In the genomic region with DNA sequence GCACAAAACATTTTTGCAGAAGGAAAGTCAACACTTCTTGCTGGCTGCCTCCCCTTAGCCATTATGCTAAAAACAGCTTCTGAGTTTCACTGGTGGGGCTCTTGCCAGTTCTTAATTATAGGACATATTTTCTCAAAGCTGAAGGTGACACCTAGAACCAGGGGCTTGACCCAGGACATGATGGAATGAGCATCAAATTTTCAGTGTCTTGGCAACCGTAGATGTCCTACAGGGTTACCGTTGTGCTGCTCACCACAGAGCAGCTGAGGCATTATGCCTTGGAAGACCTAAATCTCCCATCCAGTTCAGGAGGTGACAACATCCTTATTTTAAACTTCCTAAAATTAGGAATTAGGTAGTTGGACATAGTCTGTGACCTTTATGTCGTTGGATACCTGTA, we compare ENCODE assay signal across 14 cellular contexts. TPM values are rescaled to one million over a fixed set of nuclear protein-coding genes. Genes with fewer than 3 reads are reported as not detected.
DNase-seq lines count a peak whose midpoint lies in the region; ATAC-seq and TF ChIP-seq lines count a peak whose summit lies in the region.
"Had no signal": no experiment of that assay in that cellular context is flagged by ENCODE, and none has a peak within 500 bp of the region (broad histone marks: within the 10 kb centered on the region; RNA-seq: fewer than 3 reads in every experiment).

No MANE protein-coding gene starts in this region.

- peak overlapping the region; percentile 100 for H3K27ac Mint-ChIP-seq in activated naive CD4-positive, alpha-beta T cell treated with anti-CD3 and anti-CD28 coated beads, Interleukin-2, amount 50 U/mL, for 24 hours
- peak overlapping the region; percentile 95 for H3K27ac Mint-ChIP-seq in activated T-helper 17 cell treated with anti-CD3 and anti-CD28 coated beads, Interleukin-2, amount 50 U/mL, for 72 hours
- H3K27ac Mint-ChIP-seq in memory B cell: peak overlapping the region; percentile 89
- H3K27ac Mint-ChIP-seq: brain, H9 had no signal

- ATAC-seq in activated T-helper 17 cell treated with anti-CD3 and anti-CD28 coated beads, Interleukin-2, amount 50 U/mL, for 72 hours (replicated peaks): no peak
- ATAC-seq in memory B cell (ENCODE audit: low read depth) (no peak), upper lobe of left lung (ENCODE audit: low FRiP score in 2 of 2) (no peak), HG03432 (IDR thresholded peaks at IDR 0.05; ENCODE audit: unreplicated experiment) (no peak), HG02571 (IDR thresholded peaks at IDR 0.05; ENCODE audit: unreplicated experiment) (no peak)

- H3K4me1 ChIP-seq in upper lobe of left lung: peaks cover 5 to 15% (median 7%) of the 10 kb centered on the region in 4 donors

- WGBS in upper lobe of left lung, 2 donors: 73% methylated on average over 3 of the region's 3 CpGs

- peak overlapping the region; percentile 2 to 81 (median 66) for H3K27ac ChIP-seq in upper lobe of left lung
- H3K27ac ChIP-seq: ovary had no signal

- H3K36me3 Mint-ChIP-seq in activated naive CD4-positive, alpha-beta T cell treated with anti-CD3 and anti-CD28 coated beads, Interleukin-2, amount 50 U/mL, for 24 hours: no peaks in the 10 kb centered on the region
- H3K36me3 Mint-ChIP-seq in activated T-helper 17 cell treated with anti-CD3 and anti-CD28 coated beads, Interleukin-2, amount 50 U/mL, for 72 hours (ENCODE audit: low read depth): no peaks in the 10 kb centered on the region
- no peaks in the 10 kb centered on the region for H3K36me3 Mint-ChIP-seq in memory B cell

- no peak for TF ChIP-seq CTCF in upper lobe of left lung (IDR thresholded peaks at IDR 0.05)

- peak overlapping the region in 2 of 4 donors; percentile 42 to 44 for H3K4me3 ChIP-seq in upper lobe of left lung
- H3K4me3 ChIP-seq: ovary had no signal

- H3K36me3 ChIP-seq in upper lobe of left lung: peaks cover 0 to 15% (median 0%) of the 10 kb centered on the region in 4 donors
- H3K36me3 ChIP-seq: ovary had no signal

- H3K4me1 Mint-ChIP-seq in activated naive CD4-positive, alpha-beta T cell treated with anti-CD3 and anti-CD28 coated beads, Interleukin-2, amount 50 U/mL, for 24 hours: peaks cover 56% of the 10 kb centered on the region
- H3K4me1 Mint-ChIP-seq in activated T-helper 17 cell treated with anti-CD3 and anti-CD28 coated beads, Interleukin-2, amount 50 U/mL, for 72 hours: peaks cover 7% of the 10 kb centered on the region
- H3K4me1 Mint-ChIP-seq in memory B cell: peaks cover 14% of the 10 kb centered on the region
- H3K4me1 Mint-ChIP-seq: brain had no signal

- DNase-seq in activated naive CD4-positive, alpha-beta T cell treated with anti-CD3 and anti-CD28 coated beads, Interleukin-2, amount 50 U/mL, for 16 hours: no peak
- no peak for DNase-seq in memory B cell (ENCODE audit: low spot score in 2 of 2)
- no peak for DNase-seq in upper lobe of left lung
- no peak for DNase-seq in NCI-H2171 treated with DMSO at 0.1 percent for 48 hours (lab: John Stamatoyannopoulos, UW)
- DNase-seq: NCI-H1105, NCI-H526, ovary, SHP77 had no signal

- TF ChIP-seq POLR2A in upper lobe of left lung (IDR thresholded peaks at IDR 0.05): no peak

- H3K9me3 Mint-ChIP-seq in activated naive CD4-positive, alpha-beta T cell treated with anti-CD3 and anti-CD28 coated beads, Interleukin-2, amount 50 U/mL, for 24 hours: no peaks in the 10 kb centered on the region
- no peaks in the 10 kb centered on the region for H3K9me3 Mint-ChIP-seq in activated T-helper 17 cell treated with anti-CD3 and anti-CD28 coated beads, Interleukin-2, amount 50 U/mL, for 72 hours
- H3K9me3 Mint-ChIP-seq in memory B cell: no peaks in the 10 kb centered on the region
- H3K9me3 Mint-ChIP-seq: brain, H9 had no signal

- peak overlapping the region; percentile 97 for H3K4me3 Mint-ChIP-seq in activated naive CD4-positive, alpha-beta T cell treated with anti-CD3 and anti-CD28 coated beads, Interleukin-2, amount 50 U/mL, for 24 hours
- peak overlapping the region; percentile 94 for H3K4me3 Mint-ChIP-seq in activated T-helper 17 cell treated with anti-CD3 and anti-CD28 coated beads, Interleukin-2, amount 50 U/mL, for 72 hours
- H3K4me3 Mint-ChIP-seq in memory B cell: no peak overlapping the region
- H3K4me3 Mint-ChIP-seq: brain, H9 had no signal

- TF ChIP-seq EP300 in upper lobe of left lung (IDR thresholded peaks at IDR 0.05): no peak

- H3K27me3 Mint-ChIP-seq in activated naive CD4-positive, alpha-beta T cell treated with anti-CD3 and anti-CD28 coated beads, Interleukin-2, amount 50 U/mL, for 24 hours: no peaks in the 10 kb centered on the region
- no peaks in the 10 kb centered on the region for H3K27me3 Mint-ChIP-seq in activated T-helper 17 cell treated with anti-CD3 and anti-CD28 coated beads, Interleukin-2, amount 50 U/mL, for 72 hours
- H3K27me3 Mint-ChIP-seq in memory B cell: no peaks in the 10 kb centered on the region
- H3K27me3 Mint-ChIP-seq: brain had no signal

- H3K27me3 ChIP-seq in upper lobe of left lung: no peaks in the 10 kb centered on the region
- H3K27me3 ChIP-seq: ovary had no signal

- H3K9me3 ChIP-seq in upper lobe of left lung: no peaks in the 10 kb centered on the region
- H3K9me3 ChIP-seq: ovary had no signal

RNA-seq across cellular contexts. Expression of gene TMEM185B, which starts 46.7 kb away (rescaled TPM):
- total RNA-seq in activated T-helper 17 cell treated with anti-CD3 and anti-CD28 coated beads, Interleukin-2, amount 50 U/mL, for 72 hours: 10 to 100 TPM; 28.0 to 31.2 TPM
- 10 to 100 TPM; 15.3 to 29.3 (median 25.5) TPM for total RNA-seq in upper lobe of left lung
